18 cellular contexts compared by ENCODE assay signal in the genomic region with DNA sequence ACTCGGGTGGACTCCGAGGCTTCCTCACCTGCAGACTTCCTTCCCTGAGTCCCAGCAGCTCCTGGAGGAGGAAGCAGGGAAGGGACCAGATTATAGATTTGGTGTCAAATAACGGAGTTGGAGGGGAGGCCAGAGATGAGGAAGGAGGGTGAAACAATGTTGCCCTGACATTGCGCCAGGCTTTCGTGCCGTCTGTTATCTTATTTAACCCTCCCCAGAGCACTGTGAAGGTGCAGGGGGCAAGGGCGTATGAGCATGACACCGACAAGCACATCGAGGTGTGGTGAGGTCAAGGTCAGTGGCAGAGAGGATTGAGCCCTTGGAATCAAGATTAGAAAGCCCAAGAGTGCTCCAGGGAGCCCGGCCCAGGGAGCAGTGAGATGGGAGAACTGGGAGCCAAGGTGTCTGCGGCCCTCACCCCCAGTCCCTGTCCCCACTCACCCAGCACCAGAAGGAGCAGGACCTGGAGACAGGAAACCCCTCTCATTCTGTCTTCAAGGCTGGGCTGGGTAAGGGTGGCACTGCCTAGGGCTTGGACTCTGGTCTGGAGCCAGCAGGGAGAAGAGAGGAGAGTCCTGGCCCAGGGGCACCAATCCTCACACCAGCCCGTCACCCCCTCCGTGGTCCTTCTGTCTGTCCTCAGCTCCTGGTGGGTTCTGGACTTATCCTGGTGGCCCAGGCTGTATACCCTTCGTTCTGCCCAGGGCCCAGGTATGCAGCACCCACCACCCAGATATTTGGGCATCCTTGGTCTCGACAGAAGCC. TPM values are rescaled to one million over a fixed set of nuclear protein-coding genes. Genes with fewer than 3 reads are reported as not detected.
A peak's percentile ranks its signal among the peaks of the same experiment; 100 is the strongest.
DNase-seq lines count a peak whose midpoint lies in the region; ATAC-seq and TF ChIP-seq lines count a peak whose summit lies in the region.
"Had no signal": no experiment of that assay in that cellular context is flagged by ENCODE, and none has a peak within 500 bp of the region (broad histone marks: within the 10 kb centered on the region; RNA-seq: fewer than 3 reads in every experiment).

No MANE protein-coding gene starts in this region.

- H3K4me1 ChIP-seq in effector memory CD4-positive, alpha-beta T cell (ENCODE audit: control insufficient read depth, insufficient read depth, low read length, poor library complexity, severe bottlenecking), result peaks cover 18% of the 10 kb centered on the region
- peaks cover 13% of the 10 kb centered on the region for H3K4me1 ChIP-seq in testis
- H3K4me1 ChIP-seq: foreskin keratinocyte had no signal

- H3K36me3 ChIP-seq in effector memory CD4-positive, alpha-beta T cell (ENCODE audit: control insufficient read depth, insufficient read depth, low read length), result no peaks in the 10 kb centered on the region
- no peaks in the 10 kb centered on the region for H3K36me3 ChIP-seq in testis (ENCODE audit: low read depth, missing control alignments)

- H3K27ac ChIP-seq in effector memory CD4-positive, alpha-beta T cell (ENCODE audit: insufficient read depth, low read length, poor library complexity, severe bottlenecking), result no peak overlapping the region
- H3K27ac ChIP-seq in testis, result no peak overlapping the region
- H3K27ac ChIP-seq: foreskin keratinocyte, HL-60 had no signal

- 30 to 38% methylated on average over 14 to 15 of the region's 15 CpGs for WGBS in testis, 2 donors

- H3K36me3 Mint-ChIP-seq in stimulated activated effector memory CD8-positive, alpha-beta T cell treated with anti-CD3 and anti-CD28 coated beads, Interleukin-12 subunit alpha, Interleukin-12 subunit beta, amount 100 ng/mL, for 72 hours, result no peaks in the 10 kb centered on the region
- H3K36me3 Mint-ChIP-seq: stimulated activated memory B cell treated with anti-CD40 and anti-IgM and Interleukin-4, amounts not matched to agents 10 μg/mL and 1 μg/mL and 100 μg/mL, for 72 hours had no signal

- peak overlapping the region; percentile 82 for H3K4me3 Mint-ChIP-seq in stimulated activated effector memory CD8-positive, alpha-beta T cell treated with anti-CD3 and anti-CD28 coated beads, Interleukin-12 subunit alpha, Interleukin-12 subunit beta, amount 100 ng/mL, for 72 hours
- H3K4me3 Mint-ChIP-seq: stimulated activated memory B cell treated with anti-CD40 and anti-IgM and Interleukin-4, amounts not matched to agents 10 μg/mL and 1 μg/mL and 100 μg/mL, for 72 hours had no signal

- no peak for ATAC-seq in stimulated activated effector memory CD8-positive, alpha-beta T cell treated with anti-CD3 and anti-CD28 coated beads, Interleukin-12 subunit alpha, Interleukin-12 subunit beta, amount 100 ng/mL, for 72 hours
- ATAC-seq in GM21367 (IDR thresholded peaks at IDR 0.05; ENCODE audit: unreplicated experiment), result no peak
- ATAC-seq: foreskin keratinocyte had no signal

- peaks cover 24% of the 10 kb centered on the region for H3K4me1 Mint-ChIP-seq in stimulated activated effector memory CD8-positive, alpha-beta T cell treated with anti-CD3 and anti-CD28 coated beads, Interleukin-12 subunit alpha, Interleukin-12 subunit beta, amount 100 ng/mL, for 72 hours

- TF ChIP-seq CTCF in testis (IDR thresholded peaks at IDR 0.05), result no peak

- H3K9me3 ChIP-seq in effector memory CD4-positive, alpha-beta T cell (ENCODE audit: control insufficient read depth, low read length), result no peaks in the 10 kb centered on the region
- no peaks in the 10 kb centered on the region for H3K9me3 ChIP-seq in testis

- H3K27ac Mint-ChIP-seq in stimulated activated effector memory CD8-positive, alpha-beta T cell treated with anti-CD3 and anti-CD28 coated beads, Interleukin-12 subunit alpha, Interleukin-12 subunit beta, amount 100 ng/mL, for 72 hours, result no peak overlapping the region

- peak overlapping the region; percentile 66 for H3K4me3 ChIP-seq in effector memory CD4-positive, alpha-beta T cell (ENCODE audit: insufficient read depth, low read depth, low read length, poor library complexity, severe bottlenecking)
- H3K4me3 ChIP-seq in testis, result no peak overlapping the region

- TF ChIP-seq POLR2A in testis (IDR thresholded peaks at IDR 0.05), result no peak

- DNase-seq in activated effector memory CD4-positive, alpha-beta T cell treated with anti-CD3 and anti-CD28 coated beads, Interleukin-2, amount 50 U/mL, for 16 hours, result peak; percentile 56
- no peak for DNase-seq in activated effector memory CD4-positive, alpha-beta T cell treated with Interleukin-2 at 50 U/mL for 16 hours
- DNase-seq in NCI-H2029 (lab: John Stamatoyannopoulos, UW) (peak; percentile 23), testis (no peak), NCI-H526 treated with DMSO at 0.1 percent for 48 hours (lab: John Stamatoyannopoulos, UW) (no peak)
- DNase-seq in effector memory CD4-positive, alpha-beta T cell, result no peak
- DNase-seq in stimulated activated effector memory CD8-positive, alpha-beta T cell treated with anti-CD3 and anti-CD28 coated beads, Interleukin-12 subunit alpha, Interleukin-12 subunit beta, amount 100 ng/mL, for 72 hours (ENCODE audit: low spot score in 2 of 2), result no peak
- DNase-seq: effector CD4-positive, alpha-beta T cell; foreskin keratinocyte; GF-D8; midbrain; NCI-H69; SIG-M5 had no signal

- no peaks in the 10 kb centered on the region for H3K27me3 ChIP-seq in effector memory CD4-positive, alpha-beta T cell (replicated peaks; ENCODE audit: control insufficient read depth, insufficient read depth, low read length, poor library complexity, severe bottlenecking)
- no peaks in the 10 kb centered on the region for H3K27me3 ChIP-seq in testis

- H3K9me3 Mint-ChIP-seq in stimulated activated effector memory CD8-positive, alpha-beta T cell treated with anti-CD3 and anti-CD28 coated beads, Interleukin-12 subunit alpha, Interleukin-12 subunit beta, amount 100 ng/mL, for 72 hours, result no peaks in the 10 kb centered on the region
- H3K9me3 Mint-ChIP-seq: stimulated activated memory B cell treated with anti-CD40 and anti-IgM and Interleukin-4, amounts not matched to agents 10 μg/mL and 1 μg/mL and 100 μg/mL, for 72 hours had no signal

- intact Hi-C loops in testis (cut with DNase I; ENCODE audit: low total_unique reads), result no loop called here

RNA-seq across cellular contexts. Expression of gene PRSS33, which starts 1.1 kb away (rescaled TPM):
- total RNA-seq in testis, result under 1 TPM in 1 of 2 donors, not detected in 1; 0.93 TPM
- 4.4 TPM for polyA plus RNA-seq in testis (ENCODE audit: insufficient read depth, low read depth, low replicate concordance)
- total RNA-seq: foreskin keratinocyte, M059J had no signal
- polyA plus RNA-seq: BJ, foreskin keratinocyte had no signal

RNA-seq across cellular contexts. Expression of gene ELOB, which starts 9.2 kb away (rescaled TPM):
- total RNA-seq in testis, result 100 to 1,000 TPM; 377 to 381 TPM
- polyA plus RNA-seq in testis (ENCODE audit: insufficient read depth, low read depth, low replicate concordance), result 582 TPM

RNA-seq across cellular contexts. Expression of gene PRSS41, which starts 12.0 kb away (rescaled TPM):
- 1 to 10 TPM in 1 of 2 donors, under 1 TPM in 1; 0.43 to 2.1 TPM for total RNA-seq in testis
- 0.88 TPM for polyA plus RNA-seq in testis (ENCODE audit: insufficient read depth, low read depth, low replicate concordance)
- total RNA-seq: foreskin keratinocyte, M059J had no signal
- polyA plus RNA-seq: BJ, foreskin keratinocyte had no signal

RNA-seq across cellular contexts. Expression of gene PRSS21, which starts 30.8 kb away (rescaled TPM):
- total RNA-seq in testis, result 100 to 1,000 TPM in 1 of 2 donors, 10 to 100 TPM in 1; 62.5 to 130 TPM
- 153 TPM for polyA plus RNA-seq in testis (ENCODE audit: insufficient read depth, low read depth, low replicate concordance)
- total RNA-seq: M059J had no signal

RNA-seq across cellular contexts. Expression of gene SRRM2, which starts 33.8 kb away (rescaled TPM):
- total RNA-seq in testis, result 100 to 1,000 TPM; 446 to 738 TPM
- 526 TPM for polyA plus RNA-seq in testis (ENCODE audit: insufficient read depth, low read depth, low replicate concordance)

Comparison
In these comparisons a context has a peak if more than half of its experiments do, and no peak if none do; other contexts are left out.
1. DNase-seq: peak in activated effector memory CD4-positive, alpha-beta T cell treated with anti-CD3 and anti-CD28 coated beads, Interleukin-2, amount 50 U/mL, for 16 hours (single experiment) and NCI-H2029 (single experiment); none in activated effector memory CD4-positive, alpha-beta T cell treated with Interleukin-2 at 50 U/mL for 16 hours (single experiment), effector memory CD4-positive, alpha-beta T cell (0 of 3), stimulated activated effector memory CD8-positive, alpha-beta T cell treated with anti-CD3 and anti-CD28 coated beads, Interleukin-12 subunit alpha, Interleukin-12 subunit beta, amount 100 ng/mL, for 72 hours (0 of 2), testis (single experiment) and NCI-H526 treated with DMSO at 0.1 percent for 48 hours (single experiment).